ENCODE assay signal across 15 cellular contexts in genomic region chr5:108143581-108143980, GRCh38.
DNase-seq lines count a peak whose midpoint lies in the region; ATAC-seq and TF ChIP-seq lines count a peak whose summit lies in the region.
"Had no signal": no experiment of that assay in that cellular context is flagged by ENCODE, and none has a peak within 500 bp of the region (broad histone marks: within the 10 kb centered on the region; RNA-seq: fewer than 3 reads in every experiment).

No MANE protein-coding gene starts in this region.

- H3K79me2 ChIP-seq in fibroblast of lung (ENCODE audit: control insufficient read depth, insufficient read depth, low read length) (no peaks in the 10 kb centered on the region), hepatocyte (no peaks in the 10 kb centered on the region)

- H2AFZ ChIP-seq in fibroblast of lung (ENCODE audit: low read length) (no peak overlapping the region), hepatocyte (no peak overlapping the region)

- ATAC-seq in HG03571 (IDR thresholded peaks at IDR 0.05; ENCODE audit: unreplicated experiment) (no peak), gastroesophageal sphincter (no peak)
- ATAC-seq: activated naive CD4-positive, alpha-beta T cell treated with anti-CD3 and anti-CD28 coated beads, Interleukin-2, amount 50 U/mL, for 72 hours; effector memory CD8-positive, alpha-beta T cell; HCT116 had no signal

- DNase-seq in BJ (ENCODE audit: low read depth) (peak; percentile 40), RWPE1 (ENCODE audit: low spot score) (peak; percentile 4), fibroblast of lung (ENCODE audit: low read depth in 2 of 2) (peak; percentile 14 to 81), renal cortical epithelial cell (ENCODE audit: low read depth) (peak; percentile 32), hepatocyte (ENCODE audit: low spot score) (no peak)
- no peak for DNase-seq in stimulated activated CD4-positive, alpha-beta T cell treated with anti-CD3 and anti-CD28 coated beads, Interleukin-2, amount 100 ng/mL, for 48 hours
- DNase-seq: activated T-cell treated with anti-CD3 and anti-CD28 coated beads, Interleukin-2, amount 50 U/mL, for 1 hour; BE2C; effector memory CD8-positive, alpha-beta T cell; NCI-H2029; NCI-H510A treated with DMSO at 0.1 percent for 48 hours had no signal

- no peak for TF ChIP-seq POLR2A in gastroesophageal sphincter (IDR thresholded peaks at IDR 0.05)

- H3K4me2 ChIP-seq in fibroblast of lung (ENCODE audit: extremely low read depth, insufficient read depth, low read length) (no peak overlapping the region), hepatocyte (no peak overlapping the region)

- no peaks in the 10 kb centered on the region for H3K36me3 ChIP-seq in BJ (ENCODE audit: control insufficient read depth, insufficient read depth, low read length)
- H3K36me3 ChIP-seq in fibroblast of lung (ENCODE audit: control insufficient read depth, insufficient read depth, low read length), result no peaks in the 10 kb centered on the region
- H3K36me3 ChIP-seq in hepatocyte (replicated peaks; ENCODE audit: insufficient read depth, low read depth), result no peaks in the 10 kb centered on the region
- peaks cover 0 to 6% of the 10 kb centered on the region in 2 donors for H3K36me3 ChIP-seq in gastroesophageal sphincter
- H3K36me3 ChIP-seq: BE2C had no signal

- no peaks in the 10 kb centered on the region for H4K20me1 ChIP-seq in fibroblast of lung (ENCODE audit: control insufficient read depth, extremely low read depth, insufficient read depth, low read length)
- H4K20me1 ChIP-seq in hepatocyte (ENCODE audit: insufficient read depth, poor library complexity, severe bottlenecking), result no peaks in the 10 kb centered on the region

- no peak for TF ChIP-seq CTCF in BJ (IDR thresholded peaks at IDR 0.05; ENCODE audit: insufficient read depth, low read depth, low read length)
- TF ChIP-seq CTCF in RWPE1 (conservative IDR thresholded peaks at IDR 0.05; ENCODE audit: low read depth), result no peak
- no peak for TF ChIP-seq CTCF in fibroblast of lung (conservative IDR thresholded peaks at IDR 0.05 in 1 of 2, IDR thresholded peaks at IDR 0.05 in 1 of 2; ENCODE audit: low read depth in 1 of 2, low read length in 2 of 2)
- TF ChIP-seq CTCF in hepatocyte (IDR thresholded peaks at IDR 0.05; ENCODE audit: poor library complexity), result no peak
- TF ChIP-seq CTCF in gastroesophageal sphincter (IDR thresholded peaks at IDR 0.05), result no peak

- no peak overlapping the region for H3K9ac ChIP-seq in fibroblast of lung (ENCODE audit: insufficient read depth, low read length)

- H3K4me3 ChIP-seq in BJ (ENCODE audit: low read depth, low read length) (no peak overlapping the region), fibroblast of lung (replicated peaks in 1 of 4; ENCODE audit: control extremely low read depth in 1 of 4, insufficient read depth in 1 of 4, low read depth in 3 of 4, low read length in 4 of 4) (no peak overlapping the region), hepatocyte (no peak overlapping the region), gastroesophageal sphincter (no peak overlapping the region)

- H3K27me3 ChIP-seq in BJ (ENCODE audit: control insufficient read depth, insufficient read depth, low read length), result no peaks in the 10 kb centered on the region
- H3K27me3 ChIP-seq in fibroblast of lung (ENCODE audit: control insufficient read depth, insufficient read depth, low read length), result no peaks in the 10 kb centered on the region
- H3K27me3 ChIP-seq in hepatocyte, result no peaks in the 10 kb centered on the region
- no peaks in the 10 kb centered on the region for H3K27me3 ChIP-seq in gastroesophageal sphincter
- H3K27me3 ChIP-seq: BE2C had no signal

- H3K27ac ChIP-seq in RWPE1 (no peak overlapping the region), fibroblast of lung (ENCODE audit: insufficient read depth, low read length) (no peak overlapping the region), hepatocyte (no peak overlapping the region), gastroesophageal sphincter (no peak overlapping the region)

- no peak for TF ChIP-seq EP300 in gastroesophageal sphincter (IDR thresholded peaks at IDR 0.05)

- POLR2A ChIA-PET in BJ (lab: Charles Lee) (interaction anchor here (0.6 to 0.7 kb wide), 2 partner anchors 9 to 65 kb away, joined by 4 to 16 read pairs; no protein-coding TSS in a partner anchor), RWPE1 (lab: Yijun Ruan, JAX; ENCODE audit: low non-redundant PET) (no interaction called here)

- H3K9me3 ChIP-seq in fibroblast of lung (ENCODE audit: control insufficient read depth, insufficient read depth, low read depth, low read length), result no peaks in the 10 kb centered on the region
- no peaks in the 10 kb centered on the region for H3K9me3 ChIP-seq in hepatocyte (ENCODE audit: low read depth)
- H3K9me3 ChIP-seq in gastroesophageal sphincter, result no peaks in the 10 kb centered on the region
- H3K9me3 ChIP-seq: BE2C had no signal

- no peaks in the 10 kb centered on the region for H3K9me2 ChIP-seq in hepatocyte (replicated peaks; ENCODE audit: insufficient read depth)

- CTCF ChIA-PET in BJ (lab: Yijun Ruan, JAX), result interaction anchor here (0.6 kb wide), 1 partner anchor 9 kb away, joined by 3 read pairs; no protein-coding TSS in a partner anchor
- CTCF ChIA-PET in RWPE1 (lab: Yijun Ruan, JAX), result interaction anchor here (0.6 kb wide), 1 partner anchor 107 kb away, joined by 5 read pairs; no protein-coding TSS in a partner anchor

- H3K4me1 ChIP-seq in fibroblast of lung (ENCODE audit: control insufficient read depth, extremely low read depth, insufficient read depth, low read length) (no peaks in the 10 kb centered on the region), hepatocyte (ENCODE audit: insufficient read depth) (no peaks in the 10 kb centered on the region), gastroesophageal sphincter (no peaks in the 10 kb centered on the region)
- H3K4me1 ChIP-seq: BE2C had no signal

Comparison
In these comparisons a context has a peak if more than half of its experiments do, and no peak if none do; other contexts are left out.
1. DNase-seq: peak in BJ (single experiment), RWPE1 (single experiment), fibroblast of lung (2 of 2) and renal cortical epithelial cell (single experiment); none in hepatocyte (single experiment) and stimulated activated CD4-positive, alpha-beta T cell treated with anti-CD3 and anti-CD28 coated beads, Interleukin-2, amount 100 ng/mL, for 48 hours (0 of 2).